15 cellular contexts compared by ENCODE assay signal in genomic region chr14:74577247-74577947, GRCh38. TPM values are rescaled to one million over a fixed set of nuclear protein-coding genes. Genes with fewer than 3 reads are reported as not detected.
DNase-seq lines count a peak whose midpoint lies in the region; FAIRE-seq and TF ChIP-seq lines count a peak whose summit lies in the region.
"Had no signal": no experiment of that assay in that cellular context is flagged by ENCODE, and none has a peak within 500 bp of the region (broad histone marks: within the 10 kb centered on the region; RNA-seq: fewer than 3 reads in every experiment).

No MANE protein-coding gene starts in this region.

- intact Hi-C loops in testis (cut with DNase I; ENCODE audit: low total_unique reads) = no loop called here

- H3K27ac ChIP-seq in testis = no peak overlapping the region
- H3K27ac ChIP-seq: C4-2B, VCaP had no signal

- no peaks in the 10 kb centered on the region for H3K9me3 Mint-ChIP-seq in HFFc6
- H3K9me3 Mint-ChIP-seq in chondrocyte (ENCODE audit: low read depth) = no peaks in the 10 kb centered on the region
- H3K9me3 Mint-ChIP-seq: memory B cell had no signal

- no peak overlapping the region for H3K4me3 Mint-ChIP-seq in HFFc6
- no peak overlapping the region for H3K4me3 Mint-ChIP-seq in chondrocyte (ENCODE audit: unreplicated experiment)
- H3K4me3 Mint-ChIP-seq: activated CD8-positive, alpha-beta memory T cell treated with anti-CD3 and anti-CD28 coated beads, Interleukin-2, amount 10 ng/mL, durations not matched to agents 7 days and 5 days; memory B cell had no signal

- WGBS in testis, 2 donors = 56 to 62% methylated on average over 11 of the region's 11 CpGs

- H3K4me1 Mint-ChIP-seq in HFFc6 (ENCODE audit: low read depth) = peaks cover 88% of the 10 kb centered on the region
- H3K4me1 Mint-ChIP-seq in chondrocyte (ENCODE audit: low read depth) = peaks cover 77% of the 10 kb centered on the region

- no peak overlapping the region for H3K4me3 ChIP-seq in testis

- H3K27me3 ChIP-seq in testis = no peaks in the 10 kb centered on the region

- TF ChIP-seq POLR2A in testis (IDR thresholded peaks at IDR 0.05) (no peak), H54 (IDR thresholded peaks at IDR 0.05; ENCODE audit: low read depth, low read length) (no peak)

- TF ChIP-seq CTCF in HFFc6 (IDR thresholded peaks at IDR 0.05) = no peak
- no peak for TF ChIP-seq CTCF in chondrocyte (IDR thresholded peaks at IDR 0.05)
- no peak for TF ChIP-seq CTCF in testis (IDR thresholded peaks at IDR 0.05)

- no peaks in the 10 kb centered on the region for H3K36me3 ChIP-seq in testis (ENCODE audit: low read depth, missing control alignments)

- peak overlapping the region; percentile 80 for H3K27ac Mint-ChIP-seq in HFFc6
- H3K27ac Mint-ChIP-seq in chondrocyte (ENCODE audit: unreplicated experiment) = peak overlapping the region; percentile 46
- H3K27ac Mint-ChIP-seq: activated CD8-positive, alpha-beta memory T cell treated with anti-CD3 and anti-CD28 coated beads, Interleukin-2, amount 10 ng/mL, durations not matched to agents 7 days and 5 days; memory B cell had no signal

- H3K36me3 Mint-ChIP-seq in HFFc6 (ENCODE audit: low read depth) (peaks cover 28% of the 10 kb centered on the region), chondrocyte (ENCODE audit: low read depth) (peaks cover 2% of the 10 kb centered on the region)
- H3K36me3 Mint-ChIP-seq: memory B cell had no signal

- DNase-seq in HFFc6 = no peak
- DNase-seq in chondrocyte (ENCODE audit: low spot score) = peak; percentile 41
- peak; percentile 12 for DNase-seq in iris pigment epithelial cell (ENCODE audit: low read depth)
- peak; percentile 74 for DNase-seq in testis
- no peak for DNase-seq in DMS153 treated with DMSO at 0.1 percent for 48 hours (lab: John Stamatoyannopoulos, UW; ENCODE audit: unreplicated experiment)
- no peak for DNase-seq in H54 (ENCODE audit: insufficient read length, low spot score)
- DNase-seq in activated T-cell treated with anti-CD3 and anti-CD28 coated beads for 4 hours = no peak
- DNase-seq in D341Med (ENCODE audit: low spot score) = no peak
- DNase-seq: activated CD8-positive, alpha-beta memory T cell treated with anti-CD3 and anti-CD28 coated beads, Interleukin-2, amount 10 ng/mL, durations not matched to agents 7 days and 5 days; activated naive CD4-positive, alpha-beta T cell treated with anti-CD3 and anti-CD28 coated beads, Interleukin-2, amount 50 U/mL, for 16 hours; DMS79 treated with DMSO at 0.1 percent for 48 hours; NCI-H1105 had no signal

- no peaks in the 10 kb centered on the region for H3K9me3 ChIP-seq in testis

- H3K27me3 Mint-ChIP-seq in HFFc6 (ENCODE audit: insufficient read depth) (no peaks in the 10 kb centered on the region; the same call in 1 of the 2 replicates), chondrocyte (ENCODE audit: low read depth) (no peaks in the 10 kb centered on the region)

- no peak for FAIRE-seq in H54 (lab: Jason Lieb, UNC)

- peaks cover 34% of the 10 kb centered on the region for H3K4me1 ChIP-seq in testis

RNA-seq across cellular contexts. Expression of gene LTBP2, which starts 34.6 kb away (rescaled TPM):
- total RNA-seq in HFFc6 (2021; fragmentation: NEBNext Ultra II Directional; extraction: Animal tissue kit (Norgen Biotek cat#: 25700)) = 100 to 1,000 TPM; 109 to 165 (median 120) TPM
- total RNA-seq in chondrocyte (210 to 446 TPM (median 215 TPM) in 3 replicates), testis (10 to 100 TPM; 19.6 to 45.3 TPM)
- polyA plus RNA-seq in testis (ENCODE audit: insufficient read depth, low read depth, low replicate concordance) = 23.3 TPM

Comparison
In these comparisons a context has a peak if more than half of its experiments do, and no peak if none do; other contexts are left out.
1. DNase-seq: peak in chondrocyte (single experiment), iris pigment epithelial cell (single experiment) and testis (single experiment); none in HFFc6 (single experiment), DMS153 treated with DMSO at 0.1 percent for 48 hours (single experiment), H54 (single experiment), activated T-cell treated with anti-CD3 and anti-CD28 coated beads for 4 hours (single experiment) and D341Med (single experiment).